In the genomic region with DNA sequence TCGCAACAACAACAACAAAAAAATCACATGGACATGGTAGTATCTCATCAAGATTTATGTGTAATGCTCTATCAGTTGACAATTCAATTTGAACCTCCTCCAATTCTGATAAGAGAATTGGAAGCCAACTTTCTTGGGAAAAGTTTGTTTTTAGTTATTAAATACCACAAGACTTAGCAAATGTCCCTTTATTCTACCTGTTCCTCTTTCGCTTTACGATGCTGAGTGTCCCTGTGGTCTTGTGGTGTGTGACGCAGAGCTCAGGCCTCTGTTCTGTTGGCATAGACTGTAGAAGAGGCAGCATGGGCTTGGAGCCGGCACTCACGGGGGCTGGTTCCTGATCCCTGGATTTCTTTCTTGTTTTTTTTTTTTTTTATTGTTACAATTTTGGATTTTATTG, we compare ENCODE assay signal across 1 cellular context.
TF ChIP-seq lines count a peak whose summit lies in the region.

No MANE protein-coding gene starts in this region.

TF ChIP-seq in GM12878, 131 proteins besides CTCF, POLR2A, EP300 and RAD21 (continued from another document):
- TF ChIP-seq, protein P1, sequence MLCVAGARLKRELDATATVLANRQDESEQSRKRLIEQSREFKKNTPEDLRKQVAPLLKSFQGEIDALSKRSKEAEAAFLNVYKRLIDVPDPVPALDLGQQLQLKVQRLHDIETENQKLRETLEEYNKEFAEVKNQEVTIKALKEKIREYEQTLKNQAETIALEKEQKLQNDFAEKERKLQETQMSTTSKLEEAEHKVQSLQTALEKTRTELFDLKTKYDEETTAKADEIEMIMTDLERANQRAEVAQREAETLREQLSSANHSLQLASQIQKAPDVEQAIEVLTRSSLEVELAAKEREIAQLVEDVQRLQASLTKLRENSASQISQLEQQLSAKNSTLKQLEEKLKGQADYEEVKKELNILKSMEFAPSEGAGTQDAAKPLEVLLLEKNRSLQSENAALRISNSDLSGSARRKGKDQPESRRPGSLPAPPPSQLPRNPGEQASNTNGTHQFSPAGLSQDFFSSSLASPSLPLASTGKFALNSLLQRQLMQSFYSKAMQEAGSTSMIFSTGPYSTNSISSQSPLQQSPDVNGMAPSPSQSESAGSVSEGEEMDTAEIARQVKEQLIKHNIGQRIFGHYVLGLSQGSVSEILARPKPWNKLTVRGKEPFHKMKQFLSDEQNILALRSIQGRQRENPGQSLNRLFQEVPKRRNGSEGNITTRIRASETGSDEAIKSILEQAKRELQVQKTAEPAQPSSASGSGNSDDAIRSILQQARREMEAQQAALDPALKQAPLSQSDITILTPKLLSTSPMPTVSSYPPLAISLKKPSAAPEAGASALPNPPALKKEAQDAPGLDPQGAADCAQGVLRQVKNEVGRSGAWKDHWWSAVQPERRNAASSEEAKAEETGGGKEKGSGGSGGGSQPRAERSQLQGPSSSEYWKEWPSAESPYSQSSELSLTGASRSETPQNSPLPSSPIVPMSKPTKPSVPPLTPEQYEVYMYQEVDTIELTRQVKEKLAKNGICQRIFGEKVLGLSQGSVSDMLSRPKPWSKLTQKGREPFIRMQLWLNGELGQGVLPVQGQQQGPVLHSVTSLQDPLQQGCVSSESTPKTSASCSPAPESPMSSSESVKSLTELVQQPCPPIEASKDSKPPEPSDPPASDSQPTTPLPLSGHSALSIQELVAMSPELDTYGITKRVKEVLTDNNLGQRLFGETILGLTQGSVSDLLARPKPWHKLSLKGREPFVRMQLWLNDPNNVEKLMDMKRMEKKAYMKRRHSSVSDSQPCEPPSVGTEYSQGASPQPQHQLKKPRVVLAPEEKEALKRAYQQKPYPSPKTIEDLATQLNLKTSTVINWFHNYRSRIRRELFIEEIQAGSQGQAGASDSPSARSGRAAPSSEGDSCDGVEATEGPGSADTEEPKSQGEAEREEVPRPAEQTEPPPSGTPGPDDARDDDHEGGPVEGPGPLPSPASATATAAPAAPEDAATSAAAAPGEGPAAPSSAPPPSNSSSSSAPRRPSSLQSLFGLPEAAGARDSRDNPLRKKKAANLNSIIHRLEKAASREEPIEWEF (IDR thresholded peaks at IDR 0.05; ENCODE audit: insufficient replicate concordance, low read depth, low read length) = no peak
